19 cellular contexts compared by ENCODE assay signal in genomic region chr9:87395804-87396458, GRCh38.
DNase-seq lines count a peak whose midpoint lies in the region; ATAC-seq and FAIRE-seq lines count a peak whose summit lies in the region.
"Had no signal": no experiment of that assay in that cellular context is flagged by ENCODE, and none has a peak within 500 bp of the region (broad histone marks: within the 10 kb centered on the region; RNA-seq: fewer than 3 reads in every experiment).

No MANE protein-coding gene starts in this region.

- H4K20me1 ChIP-seq in Karpas-422 (ENCODE audit: insufficient read depth, low read depth, low read length) = no peaks in the 10 kb centered on the region

- H3K4me2 ChIP-seq in Karpas-422 (ENCODE audit: low read depth, low read length, poor library complexity, severe bottlenecking) = no peak overlapping the region

- H3K9ac ChIP-seq in Karpas-422 (ENCODE audit: low read length) = no peak overlapping the region

- no peak overlapping the region for H3K4me3 ChIP-seq in small intestine (ENCODE audit: low read depth in 1 of 2, low read length in 2 of 2)
- H3K4me3 ChIP-seq in Karpas-422 (ENCODE audit: low read length) = no peak overlapping the region
- H3K4me3 ChIP-seq: gastroesophageal sphincter, psoas muscle, thyroid gland had no signal

- H3K9me2 ChIP-seq in Karpas-422 (replicated peaks; ENCODE audit: insufficient read depth, low read length) = no peaks in the 10 kb centered on the region

- H3K9me3 ChIP-seq in small intestine (ENCODE audit: control insufficient read depth, low read depth) = no peaks in the 10 kb centered on the region
- no peaks in the 10 kb centered on the region for H3K9me3 ChIP-seq in Karpas-422 (ENCODE audit: low read length)
- H3K9me3 ChIP-seq: gastroesophageal sphincter, psoas muscle, thyroid gland had no signal

- peak; percentile 85 for FAIRE-seq in RCC 7860 (lab: Jason Lieb, UNC)
- FAIRE-seq in small intestine (lab: Jason Lieb, UNC) = no peak

- DNase-seq in LoVo (ENCODE audit: low spot score) (peak; percentile 39), RCC 7860 (ENCODE audit: low spot score) (peak; percentile 48), left colon (no peak), small intestine (peak; percentile 73), Karpas-422 (no peak), AG20443 (ENCODE audit: low spot score) (no peak)
- DNase-seq in activated T-cell treated with anti-CD3 and anti-CD28 coated beads, Interleukin-2, amount 50 U/mL, for 48 hours = no peak
- DNase-seq: activated naive CD8-positive, alpha-beta T cell treated with anti-CD3 and anti-CD28 coated beads, Interleukin-2, amount 10 ng/mL, durations not matched to agents 7 days and 5 days; endodermal cell; immature natural killer cell; NCI-H1436; NCI-H82; psoas muscle; Right ventricle myocardium superior; T-helper 2 cell; thyroid gland had no signal

- H2AFZ ChIP-seq in Karpas-422 (ENCODE audit: low read length) = no peak overlapping the region

- no peaks in the 10 kb centered on the region for H3K27me3 ChIP-seq in small intestine (ENCODE audit: control insufficient read depth in 2 of 2, insufficient read depth in 2 of 2, low read length in 2 of 2)
- H3K27me3 ChIP-seq in Karpas-422 (ENCODE audit: low read length) = no peaks in the 10 kb centered on the region
- H3K27me3 ChIP-seq: gastroesophageal sphincter, thyroid gland had no signal

- ATAC-seq in left colon (peak; percentile 84), HG02571 (IDR thresholded peaks at IDR 0.05; ENCODE audit: unreplicated experiment) (no peak)
- ATAC-seq: gastroesophageal sphincter, psoas muscle had no signal

- H3K4me1 ChIP-seq in small intestine (ENCODE audit: control insufficient read depth in 2 of 2, insufficient read depth in 1 of 2, low read depth in 1 of 2, low read length in 1 of 2) (no peaks in the 10 kb centered on the region), Karpas-422 (ENCODE audit: low read length) (no peaks in the 10 kb centered on the region)
- H3K4me1 ChIP-seq: gastroesophageal sphincter, psoas muscle, thyroid gland had no signal

- 4 to 48% (median 24%) methylated on average over 11 of the region's 11 CpGs for WGBS in small intestine, 3 donors

- H3K27ac ChIP-seq in small intestine (ENCODE audit: low read depth in 1 of 2, low read length in 1 of 2) = no peak overlapping the region
- H3K27ac ChIP-seq in Karpas-422 (ENCODE audit: low read length) = no peak overlapping the region
- H3K27ac ChIP-seq: C4-2B, gastroesophageal sphincter, psoas muscle, thyroid gland had no signal

- H3K36me3 ChIP-seq in small intestine (ENCODE audit: control insufficient read depth in 2 of 2, insufficient read depth in 2 of 2, low read length in 2 of 2) (no peaks in the 10 kb centered on the region), Karpas-422 (ENCODE audit: insufficient read depth, low read length) (no peaks in the 10 kb centered on the region)
- H3K36me3 ChIP-seq: gastroesophageal sphincter, thyroid gland had no signal

- H3K79me2 ChIP-seq in Karpas-422 (ENCODE audit: low read length) = no peaks in the 10 kb centered on the region

- intact Hi-C loops in left colon (cut with DNase I, micrococcal nuclease) = no loop called here

Comparison
In these comparisons a context has a peak if more than half of its experiments do, and no peak if none do; other contexts are left out.
1. DNase-seq: peak in LoVo (single experiment), RCC 7860 (single experiment) and small intestine (single experiment); none in left colon (0 of 2), Karpas-422 (single experiment), AG20443 (single experiment) and activated T-cell treated with anti-CD3 and anti-CD28 coated beads, Interleukin-2, amount 50 U/mL, for 48 hours (0 of 2).